In the genomic region with DNA sequence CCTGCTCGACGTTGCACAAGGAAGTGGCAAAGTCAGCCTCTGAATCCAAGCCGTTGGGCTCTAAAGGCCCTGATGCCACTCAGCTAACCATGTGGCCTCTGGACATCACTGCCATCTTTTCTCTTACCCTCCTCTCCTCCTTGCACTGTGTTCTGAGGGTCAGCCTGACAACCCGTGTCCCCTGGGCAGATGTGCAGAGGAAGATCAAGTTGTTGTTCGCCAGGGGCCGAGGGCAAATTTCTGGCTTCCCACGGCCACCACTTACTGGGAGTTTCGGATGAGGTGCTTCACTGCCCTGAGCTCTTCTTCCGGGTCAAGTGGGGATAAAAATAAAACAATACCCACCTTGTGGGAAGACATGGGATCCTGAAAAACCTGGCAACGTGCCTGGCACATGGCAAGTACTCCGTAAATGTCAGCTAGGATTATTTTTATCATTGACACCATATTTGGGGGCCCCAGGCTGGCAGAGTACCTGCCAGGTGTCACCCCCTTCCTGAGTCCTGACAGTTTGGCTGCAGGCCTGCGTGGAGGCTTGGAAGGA, we compare ENCODE assay signal across 13 cellular contexts. TPM values are rescaled to one million over a fixed set of nuclear protein-coding genes. Genes with fewer than 3 reads are reported as not detected.
DNase-seq lines count a peak whose midpoint lies in the region; ATAC-seq and TF ChIP-seq lines count a peak whose summit lies in the region.
"Had no signal": no experiment of that assay in that cellular context is flagged by ENCODE, and none has a peak within 500 bp of the region (broad histone marks: within the 10 kb centered on the region; RNA-seq: fewer than 3 reads in every experiment).

No MANE protein-coding gene starts in this region.

- no peaks in the 10 kb centered on the region for H4K20me1 ChIP-seq in fibroblast of lung (ENCODE audit: control insufficient read depth, extremely low read depth, insufficient read depth, low read length)

- H3K79me2 ChIP-seq in fibroblast of lung (ENCODE audit: control insufficient read depth, insufficient read depth, low read length), result no peaks in the 10 kb centered on the region

- no peak for ATAC-seq in GM18519 (IDR thresholded peaks at IDR 0.05; ENCODE audit: low FRiP score, unreplicated experiment)

- no peak overlapping the region for H3K4me2 ChIP-seq in fibroblast of lung (ENCODE audit: extremely low read depth, insufficient read depth, low read length)

- no peak overlapping the region for H2AFZ ChIP-seq in fibroblast of lung (ENCODE audit: low read length)

- H3K36me3 Mint-ChIP-seq in progenitor cell of endocrine pancreas (ENCODE audit: insufficient read depth), result no peaks in the 10 kb centered on the region
- H3K36me3 Mint-ChIP-seq: activated naive CD4-positive, alpha-beta T cell treated with anti-CD3 and anti-CD28 coated beads, Interleukin-2, amount 10 ng/mL, durations not matched to agents 7 days and 5 days had no signal

- H3K4me1 Mint-ChIP-seq in progenitor cell of endocrine pancreas (ENCODE audit: low read depth), result peaks cover 21% of the 10 kb centered on the region

- H3K9me3 ChIP-seq in fibroblast of lung (ENCODE audit: control insufficient read depth, insufficient read depth, low read depth, low read length), result no peaks in the 10 kb centered on the region

- no peaks in the 10 kb centered on the region for H3K9me3 Mint-ChIP-seq in progenitor cell of endocrine pancreas (ENCODE audit: low read depth)
- H3K9me3 Mint-ChIP-seq: activated naive CD4-positive, alpha-beta T cell treated with anti-CD3 and anti-CD28 coated beads, Interleukin-2, amount 10 ng/mL, durations not matched to agents 7 days and 5 days; dendritic cell treated with granulocyte-macrophage colony-stimulating factor and Interleukin-4, amounts not matched to agents 40 ng/mL and 50 ng/mL, for 4 days had no signal

- H3K9ac ChIP-seq in fibroblast of lung (ENCODE audit: insufficient read depth, low read length), result no peak overlapping the region

- H3K4me3 ChIP-seq in fibroblast of lung (replicated peaks in 1 of 4; ENCODE audit: control extremely low read depth in 1 of 4, insufficient read depth in 1 of 4, low read depth in 3 of 4, low read length in 4 of 4) (no peak overlapping the region), H7 (ENCODE audit: insufficient read depth, low read depth, low read length) (no peak overlapping the region)

- H3K27me3 Mint-ChIP-seq in progenitor cell of endocrine pancreas, result peaks cover 9% of the 10 kb centered on the region

- no peak for TF ChIP-seq CTCF in fibroblast of lung (conservative IDR thresholded peaks at IDR 0.05 in 1 of 2, IDR thresholded peaks at IDR 0.05 in 1 of 2; ENCODE audit: low read depth in 1 of 2, low read length in 2 of 2)
- no peak for TF ChIP-seq CTCF in progenitor cell of endocrine pancreas (IDR thresholded peaks at IDR 0.05; ENCODE audit: unreplicated experiment)

- H3K27ac Mint-ChIP-seq in progenitor cell of endocrine pancreas, result peak overlapping the region; percentile 58
- H3K27ac Mint-ChIP-seq: activated naive CD4-positive, alpha-beta T cell treated with anti-CD3 and anti-CD28 coated beads, Interleukin-2, amount 10 ng/mL, durations not matched to agents 7 days and 5 days; dendritic cell treated with granulocyte-macrophage colony-stimulating factor and Interleukin-4, amounts not matched to agents 40 ng/mL and 50 ng/mL, for 4 days had no signal

- no peak overlapping the region for H3K4me3 Mint-ChIP-seq in progenitor cell of endocrine pancreas (ENCODE audit: low read depth)
- H3K4me3 Mint-ChIP-seq: dendritic cell treated with granulocyte-macrophage colony-stimulating factor and Interleukin-4, amounts not matched to agents 40 ng/mL and 50 ng/mL, for 4 days had no signal

- peak overlapping the region; percentile 45 for H3K27ac ChIP-seq in fibroblast of lung (ENCODE audit: insufficient read depth, low read length)

- H3K36me3 ChIP-seq in fibroblast of lung (ENCODE audit: control insufficient read depth, insufficient read depth, low read length) (no peaks in the 10 kb centered on the region), H7 (replicated peaks; ENCODE audit: control insufficient read depth, insufficient read depth, low read length) (no peaks in the 10 kb centered on the region)

- H3K4me1 ChIP-seq in fibroblast of lung (ENCODE audit: control insufficient read depth, extremely low read depth, insufficient read depth, low read length), result peaks cover 4% of the 10 kb centered on the region

- H3K27me3 ChIP-seq in fibroblast of lung (ENCODE audit: control insufficient read depth, insufficient read depth, low read length) (no peaks in the 10 kb centered on the region), H7 (ENCODE audit: control insufficient read depth, insufficient read depth, low read length) (no peaks in the 10 kb centered on the region)

- DNase-seq in NCI-H2196 (lab: John Stamatoyannopoulos, UW; ENCODE audit: unreplicated experiment) (peak; percentile 32), NCI-H2196 treated with DMSO at 0.1 percent for 48 hours (lab: John Stamatoyannopoulos, UW; ENCODE audit: unreplicated experiment) (no peak), SHP77 treated with DMSO at 0.1 percent for 48 hours (lab: John Stamatoyannopoulos, UW) (peak; percentile 16), fibroblast of lung (ENCODE audit: low read depth in 2 of 2) (no peak), progenitor cell of endocrine pancreas (ENCODE audit: low spot score, unreplicated experiment) (no peak), H7 (no peak)
- no peak for DNase-seq in stimulated activated CD4-positive, alpha-beta T cell treated with anti-CD3 and anti-CD28 coated beads, Interleukin-4, amount 100 ng/mL, for 1 hour
- DNase-seq: activated CD4-positive, alpha-beta T cell treated with anti-CD3 and anti-CD28 coated beads, Interleukin-2, amount 50 U/mL, for 48 hours; activated naive CD4-positive, alpha-beta T cell treated with anti-CD3 and anti-CD28 coated beads, Interleukin-2, amount 10 ng/mL, durations not matched to agents 7 days and 5 days; MM.1S had no signal

RNA-seq across cellular contexts. Expression of a gene that starts 9.0 kb away (rescaled TPM):
- total RNA-seq in fibroblast of lung (21.1 and 24.6 TPM in 2 replicates), progenitor cell of endocrine pancreas (28.3 and 31.9 TPM in 2 replicates)
- polyA plus RNA-seq in fibroblast of lung, result 9.8 and 22.6 TPM in 2 replicates
- polyA plus RNA-seq in fibroblast of lung (2012), result 11.0 and 26.4 TPM in 2 replicates
- 46.5 and 99.3 TPM in 2 replicates for polyA minus RNA-seq in fibroblast of lung (ENCODE audit: low replicate concordance)
- total RNA-seq in H7 (2014; rRNA removed; shearing (Covaris generic)), result 43.3 and 63.5 TPM in 2 replicates
- total RNA-seq: T-helper 1 cell treated with Interleukin-12 subunit alpha and Interleukin-12 subunit beta and Interleukin-4 antibody, amounts not matched to agents 30 ng/mL and 1 ng/mL, for 36 hours had no signal

RNA-seq across cellular contexts. Expression of a gene that starts 47.6 kb away (rescaled TPM):
- total RNA-seq in fibroblast of lung (3.3 and 3.6 TPM in 2 replicates), progenitor cell of endocrine pancreas (146 and 151 TPM in 2 replicates)
- polyA plus RNA-seq in fibroblast of lung, result 2.5 and 3.3 TPM in 2 replicates
- polyA plus RNA-seq in fibroblast of lung (2012), result 4.9 and 5.1 TPM in 2 replicates
- 6.9 and 7.3 TPM in 2 replicates for polyA minus RNA-seq in fibroblast of lung (ENCODE audit: low replicate concordance)
- total RNA-seq in H7 (2014; rRNA removed; shearing (Covaris generic)), result 16.2 and 21.0 TPM in 2 replicates

Comparison
In these comparisons a context has a peak if more than half of its experiments do, and no peak if none do; other contexts are left out.
1. DNase-seq: peak in NCI-H2196 (single experiment) and SHP77 treated with DMSO at 0.1 percent for 48 hours (single experiment); none in NCI-H2196 treated with DMSO at 0.1 percent for 48 hours (single experiment), fibroblast of lung (0 of 2), progenitor cell of endocrine pancreas (single experiment), stimulated activated CD4-positive, alpha-beta T cell treated with anti-CD3 and anti-CD28 coated beads, Interleukin-4, amount 100 ng/mL, for 1 hour (single experiment) and H7 (single experiment).